In the genomic region with DNA sequence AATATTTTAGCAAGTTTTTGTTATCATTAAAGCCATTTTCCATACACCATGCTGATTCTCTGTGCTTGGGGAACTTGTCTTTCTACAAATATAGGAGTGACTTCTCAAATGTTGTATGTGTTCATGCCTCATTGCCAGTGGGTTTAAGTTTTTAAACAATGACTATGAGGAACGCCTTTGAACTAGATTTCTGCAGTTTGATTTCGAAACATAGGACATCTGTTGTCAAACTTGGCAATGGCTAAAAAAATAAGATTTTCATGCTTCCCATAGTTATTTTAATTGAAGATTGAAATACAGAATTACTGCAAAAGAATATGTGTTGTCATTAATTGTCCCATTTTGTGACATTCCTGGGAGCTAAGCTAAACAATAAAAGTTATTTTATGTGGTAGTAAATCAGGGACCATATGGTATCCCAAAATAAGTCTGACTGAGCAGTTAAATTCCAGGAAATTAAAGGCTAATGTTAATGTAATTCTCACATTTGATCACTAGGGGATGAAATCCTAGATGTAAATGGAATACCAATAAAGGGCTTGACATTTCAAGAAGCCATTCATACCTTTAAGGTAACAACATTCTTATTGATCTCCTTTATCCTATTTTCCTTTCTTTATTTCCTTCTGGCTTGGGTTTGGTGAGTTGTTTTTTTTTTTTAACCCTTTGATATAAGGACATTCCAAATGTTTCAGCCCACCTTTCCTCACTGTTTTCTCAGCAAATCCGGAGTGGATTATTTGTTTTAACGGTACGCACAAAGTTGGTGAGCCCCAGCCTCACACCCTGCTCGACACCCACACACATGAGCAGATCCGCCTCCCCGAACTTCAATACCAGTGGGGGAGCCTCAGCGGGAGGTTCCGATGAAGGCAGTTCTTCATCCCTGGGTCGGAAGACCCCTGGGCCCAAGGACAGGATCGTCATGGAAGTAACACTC, we compare ENCODE assay signal across 13 cellular contexts.
DNase-seq lines count a peak whose midpoint lies in the region; ATAC-seq, FAIRE-seq and TF ChIP-seq lines count a peak whose summit lies in the region.
"Had no signal": no experiment of that assay in that cellular context is flagged by ENCODE, and none has a peak within 500 bp of the region (broad histone marks: within the 10 kb centered on the region; RNA-seq: fewer than 3 reads in every experiment).

No MANE protein-coding gene starts in this region.

- ATAC-seq in psoas muscle (no peak), HG03469 (IDR thresholded peaks at IDR 0.05; ENCODE audit: unreplicated experiment) (no peak), GM21619 (IDR thresholded peaks at IDR 0.05; ENCODE audit: unreplicated experiment) (no peak)

- peak; percentile 13 for DNase-seq in SHP77 treated with DMSO at 0.1 percent for 48 hours (lab: John Stamatoyannopoulos, UW)
- no peak for DNase-seq in SHP77 (lab: John Stamatoyannopoulos, UW)
- peak; percentile 61 for DNase-seq in MV-4-11 (lab: John Stamatoyannopoulos, UW)
- no peak for DNase-seq in psoas muscle
- DNase-seq in glomerular visceral epithelial cell (ENCODE audit: extremely low spot score), result no peak
- DNase-seq: aorta, NCI-H1105 had no signal

- peak; percentile 4 for FAIRE-seq in endometrium (lab: Jason Lieb, UNC)

- H3K36me3 ChIP-seq in psoas muscle (ENCODE audit: insufficient read depth in 1 of 2, low read depth in 1 of 2), result peaks cover 0 to 10% of the 10 kb centered on the region in 2 donors
- H3K36me3 ChIP-seq: SJSA1 had no signal

- no peaks in the 10 kb centered on the region for H3K9me3 ChIP-seq in psoas muscle
- H3K9me3 ChIP-seq: SJSA1, vagina had no signal

- no peaks in the 10 kb centered on the region for H3K27me3 ChIP-seq in psoas muscle (ENCODE audit: insufficient read depth in 3 of 3, low read length in 2 of 3)
- H3K27me3 ChIP-seq: hepatocyte, SJSA1, vagina had no signal

- H3K4me1 ChIP-seq in psoas muscle, result peaks cover 9% of the 10 kb centered on the region
- H3K4me1 ChIP-seq: SJSA1 had no signal

- H3K27ac ChIP-seq in psoas muscle, result no peak overlapping the region
- H3K27ac ChIP-seq: hepatocyte, SJSA1, vagina had no signal

- TF ChIP-seq CTCF in psoas muscle (IDR thresholded peaks at IDR 0.05), result peak; percentile 17

- intact Hi-C loops in psoas muscle (cut with DNase I), result no loop called here

- 90 to 92% (median 90%) methylated on average over 12 of the region's 12 CpGs for WGBS in psoas muscle, 3 donors

- no peak overlapping the region for H3K4me3 ChIP-seq in psoas muscle
- H3K4me3 ChIP-seq: hepatocyte, SJSA1, vagina had no signal

Comparison
In these comparisons a context has a peak if more than half of its experiments do, and no peak if none do; other contexts are left out.
1. DNase-seq: peak in SHP77 treated with DMSO at 0.1 percent for 48 hours (single experiment) and MV-4-11 (single experiment); none in SHP77 (0 of 2), psoas muscle (0 of 2) and glomerular visceral epithelial cell (single experiment).